ENCODE assay signal across 1 cellular context in genomic region chr11:65573391-65574146, GRCh38.
TF ChIP-seq lines count a peak whose summit lies in the region.

No MANE protein-coding gene starts in this region.

TF ChIP-seq in HCT116, 20 proteins besides CTCF, POLR2A, EP300 and RAD21 (continued from another document):
- TF ChIP-seq JUND (IDR thresholded peaks at IDR 0.05): no peak
